ENCODE assay signal across 26 cellular contexts in the genomic region with DNA sequence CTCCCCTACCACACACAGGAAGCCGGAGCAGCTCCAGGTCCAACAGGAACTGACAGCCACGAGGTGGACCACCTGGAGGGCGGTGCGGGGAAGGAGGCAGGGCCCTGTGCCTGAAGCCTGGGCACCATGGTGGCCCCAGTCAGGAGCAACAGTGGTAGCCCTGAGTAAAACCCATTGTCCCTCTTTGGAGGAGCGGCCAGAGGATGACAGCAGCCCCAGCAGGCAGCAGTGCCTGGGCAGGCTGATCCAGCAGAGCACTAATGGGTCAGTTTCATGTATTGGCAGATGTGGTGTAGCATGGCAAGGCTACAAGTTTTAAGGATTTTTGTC.
"Had no signal": no experiment of that assay in that cellular context is flagged by ENCODE, and none has a peak within 500 bp of the region (broad histone marks: within the 10 kb centered on the region; RNA-seq: fewer than 3 reads in every experiment).

No MANE protein-coding gene starts in this region.

- DNase-seq: activated CD4-positive, alpha-beta T cell treated with anti-CD3 and anti-CD28 coated beads, Interleukin-2, amount 10 ng/mL, durations not matched to agents 24 days and 14 days; activated CD4-positive, alpha-beta T cell treated with anti-CD3 and anti-CD28 coated beads, Interleukin-2, amount 50 U/mL, for 4 hours; activated CD8-positive, alpha-beta memory T cell treated with anti-CD3 and anti-CD28 coated beads, Interleukin-2, amount 50 U/mL, for 4 hours; activated naive CD8-positive, alpha-beta T cell treated with anti-CD3 and anti-CD28 coated beads, Interleukin-2, amount 10 ng/mL, durations not matched to agents 7 days and 5 days; activated T-cell treated with anti-CD3 and anti-CD28 coated beads for 4 hours; activated T-cell treated with anti-CD3 and anti-CD28 coated beads, Interleukin-2, amount 50 U/mL, for 4 hours; body of pancreas; Kasumi-1; KG1; MG63; NCI-H1048; NCI-H1105 treated with DMSO at 0.1 percent for 48 hours; NCI-H1436; NCI-H1694 treated with DMSO at 0.1 percent for 48 hours; NCI-H2029; NCI-H345; NCI-H524 treated with DMSO at 0.1 percent for 48 hours; SHP77 treated with DMSO at 0.1 percent for 48 hours; SK-N-SH had no signal

- H3K36me3 Mint-ChIP-seq: activated naive CD4-positive, alpha-beta T cell treated with anti-CD3 and anti-CD28 coated beads, Interleukin-2, amount 50 U/mL, for 24 hours; activated naive CD8-positive, alpha-beta T cell treated with anti-CD3 and anti-CD28 coated beads, Interleukin-2, amount 10 ng/mL, durations not matched to agents 7 days and 5 days had no signal

- ATAC-seq: activated T-cell treated with anti-CD3 and anti-CD28 coated beads, Interleukin-2, amount 50 U/mL, for 4 hours; body of pancreas; Panc1 had no signal

- H3K27ac ChIP-seq: body of pancreas, breast epithelium, SJSA1 had no signal

- H3K27me3 Mint-ChIP-seq: activated naive CD4-positive, alpha-beta T cell treated with anti-CD3 and anti-CD28 coated beads, Interleukin-2, amount 50 U/mL, for 24 hours had no signal

- H3K27ac Mint-ChIP-seq: activated CD4-positive, alpha-beta T cell treated with anti-CD3 and anti-CD28 coated beads, Interleukin-2, amount 10 ng/mL, durations not matched to agents 24 days and 14 days; activated naive CD4-positive, alpha-beta T cell treated with anti-CD3 and anti-CD28 coated beads, Interleukin-2, amount 50 U/mL, for 24 hours; activated naive CD8-positive, alpha-beta T cell treated with anti-CD3 and anti-CD28 coated beads, Interleukin-2, amount 10 ng/mL, durations not matched to agents 7 days and 5 days; activated T-helper 1 cell treated with anti-CD3 and anti-CD28 coated beads, Interleukin-12 subunit alpha, Interleukin-12 subunit beta, Interleukin-2, Interleukin-4 antibody, amounts not matched to agents 30 ng/mL and 10 ng/mL and 1 ng/mL, durations not matched to agents 14 hours and 24 hours and 36 hours; T-helper 1 cell treated with Interleukin-12 subunit alpha and Interleukin-12 subunit beta and Interleukin-4 antibody, amounts not matched to agents 30 μg/mL and 1 μg/mL, for 36 hours; T-helper 2 cell treated with Interferon-gamma antibody and Interleukin-4, amounts not matched to agents 5 μg/mL and 100 μg/mL, for 36 hours had no signal

- H3K4me3 Mint-ChIP-seq: activated CD4-positive, alpha-beta T cell treated with anti-CD3 and anti-CD28 coated beads, Interleukin-2, amount 10 ng/mL, durations not matched to agents 24 days and 14 days; activated naive CD4-positive, alpha-beta T cell treated with anti-CD3 and anti-CD28 coated beads, Interleukin-2, amount 50 U/mL, for 24 hours; activated naive CD8-positive, alpha-beta T cell treated with anti-CD3 and anti-CD28 coated beads, Interleukin-2, amount 10 ng/mL, durations not matched to agents 7 days and 5 days; activated T-cell treated with anti-CD3 and anti-CD28 coated beads, Interleukin-2, amount 50 U/mL, for 4 hours; activated T-helper 1 cell treated with anti-CD3 and anti-CD28 coated beads, Interleukin-12 subunit alpha, Interleukin-12 subunit beta, Interleukin-2, Interleukin-4 antibody, amounts not matched to agents 30 ng/mL and 10 ng/mL and 1 ng/mL, durations not matched to agents 14 hours and 24 hours and 36 hours; T-helper 1 cell treated with Interleukin-12 subunit alpha and Interleukin-12 subunit beta and Interleukin-4 antibody, amounts not matched to agents 30 μg/mL and 1 μg/mL, for 36 hours; T-helper 2 cell treated with Interferon-gamma antibody and Interleukin-4, amounts not matched to agents 5 μg/mL and 100 μg/mL, for 36 hours had no signal

- H3K9me3 Mint-ChIP-seq: activated CD4-positive, alpha-beta T cell treated with anti-CD3 and anti-CD28 coated beads, Interleukin-2, amount 10 ng/mL, durations not matched to agents 24 days and 14 days; activated naive CD4-positive, alpha-beta T cell treated with anti-CD3 and anti-CD28 coated beads, Interleukin-2, amount 50 U/mL, for 24 hours; activated naive CD8-positive, alpha-beta T cell treated with anti-CD3 and anti-CD28 coated beads, Interleukin-2, amount 10 ng/mL, durations not matched to agents 7 days and 5 days; activated T-cell treated with anti-CD3 and anti-CD28 coated beads, Interleukin-2, amount 50 U/mL, for 4 hours; activated T-helper 1 cell treated with anti-CD3 and anti-CD28 coated beads, Interleukin-12 subunit alpha, Interleukin-12 subunit beta, Interleukin-2, Interleukin-4 antibody, amounts not matched to agents 30 ng/mL and 10 ng/mL and 1 ng/mL, durations not matched to agents 14 hours and 24 hours and 36 hours; T-helper 1 cell treated with Interleukin-12 subunit alpha and Interleukin-12 subunit beta and Interleukin-4 antibody, amounts not matched to agents 30 μg/mL and 1 μg/mL, for 36 hours; T-helper 2 cell treated with Interferon-gamma antibody and Interleukin-4, amounts not matched to agents 5 μg/mL and 100 μg/mL, for 36 hours had no signal
